In genomic region chr6:102994866-102995265, GRCh38 we compare ENCODE assay signal across 32 cellular contexts.
"Had no signal": no experiment of that assay in that cellular context is flagged by ENCODE, and none has a peak within 500 bp of the region (broad histone marks: within the 10 kb centered on the region; RNA-seq: fewer than 3 reads in every experiment).

No MANE protein-coding gene starts in this region.

- H3K27me3 ChIP-seq: adrenal gland, ascending aorta, body of pancreas, brain microvascular endothelial cell, breast epithelium, cardiac muscle cell had no signal

- DNase-seq: activated effector memory CD4-positive, alpha-beta T cell treated with anti-CD3 and anti-CD28 coated beads, Interleukin-2, amount 50 U/mL, for 16 hours; activated effector memory CD4-positive, alpha-beta T cell treated with Interleukin-2 at 50 U/mL for 16 hours; activated gamma-delta T cell; activated gamma-delta T cell treated with Interleukin-2 at 50 U/mL for 16 hours; activated naive CD4-positive, alpha-beta T cell; activated naive CD4-positive, alpha-beta T cell treated with anti-CD3 and anti-CD28 coated beads for 36 hours; activated naive CD4-positive, alpha-beta T cell treated with anti-CD3 and anti-CD28 coated beads, Interleukin-2, amount 10 ng/mL, durations not matched to agents 7 days and 5 days; activated naive CD4-positive, alpha-beta T cell treated with anti-CD3 and anti-CD28 coated beads, Interleukin-2, amount 50 U/mL, for 16 hours; activated naive CD4-positive, alpha-beta T cell treated with Interleukin-2 at 50 U/mL for 16 hours; activated naive CD8-positive, alpha-beta T cell treated with anti-CD3 and anti-CD28 coated beads for 36 hours; activated naive CD8-positive, alpha-beta T cell treated with anti-CD3 and anti-CD28 coated beads, Interleukin-2, amount 10 ng/mL, durations not matched to agents 7 days and 5 days; activated naive CD8-positive, alpha-beta T cell treated with anti-CD3 and anti-CD28 coated beads, Interleukin-2, amount 50 U/mL, for 24 hours; activated T-cell treated with anti-CD3 and anti-CD28 coated beads, Interleukin-2, amount 50 U/mL, for 1 hour; activated T-cell treated with anti-CD3 and anti-CD28 coated beads, Interleukin-2, amount 50 U/mL, for 24 hours; activated T-cell treated with anti-CD3 and anti-CD28 coated beads, Interleukin-2, amount 50 U/mL, for 4 hours; activated T-cell treated with anti-CD3 and anti-CD28 coated beads, Interleukin-2, amount 50 U/mL, for 48 hours; activated T-cell treated with anti-CD3 and anti-CD28 coated beads, Interleukin-2, amount 50 U/mL, for 72 hours; adrenal gland; amniotic stem cell; amygdala; anterior cingulate cortex; aorta; body of pancreas; brain microvascular endothelial cell; caudate nucleus; central memory CD4-positive, alpha-beta T cell; cerebellar nuclear complex had no signal

- H3K4me3 ChIP-seq: adrenal gland, ascending aorta, body of pancreas, breast epithelium, cardiac muscle cell had no signal

- H3K27ac ChIP-seq: adrenal gland, ascending aorta, body of pancreas, brain microvascular endothelial cell, breast epithelium, cardiac muscle cell had no signal

- ATAC-seq: activated naive CD4-positive, alpha-beta T cell treated with anti-CD3 and anti-CD28 coated beads, Interleukin-2, amount 50 U/mL, for 72 hours; activated naive CD8-positive, alpha-beta T cell treated with anti-CD3 and anti-CD28 coated beads, Interleukin-2, amount 50 U/mL, for 24 hours; activated T-cell treated with anti-CD3 and anti-CD28 coated beads, Interleukin-2, amount 50 U/mL, for 4 hours; activated T-cell treated with anti-CD3 and anti-CD28 coated beads, Interleukin-2, amount 50 U/mL, for 72 hours; activated T-helper 17 cell treated with anti-CD3 and anti-CD28 coated beads, Interleukin-2, amount 50 U/mL, for 72 hours; body of pancreas had no signal

- H3K36me3 ChIP-seq: adrenal gland, ascending aorta, brain microvascular endothelial cell, cardiac muscle cell had no signal

- H3K9me3 ChIP-seq: adrenal gland, ascending aorta, body of pancreas, breast epithelium had no signal

- H3K4me1 ChIP-seq: adrenal gland, ascending aorta, body of pancreas, breast epithelium had no signal
